Comparison of ENCODE assay signal across 16 cellular contexts in the genomic region with DNA sequence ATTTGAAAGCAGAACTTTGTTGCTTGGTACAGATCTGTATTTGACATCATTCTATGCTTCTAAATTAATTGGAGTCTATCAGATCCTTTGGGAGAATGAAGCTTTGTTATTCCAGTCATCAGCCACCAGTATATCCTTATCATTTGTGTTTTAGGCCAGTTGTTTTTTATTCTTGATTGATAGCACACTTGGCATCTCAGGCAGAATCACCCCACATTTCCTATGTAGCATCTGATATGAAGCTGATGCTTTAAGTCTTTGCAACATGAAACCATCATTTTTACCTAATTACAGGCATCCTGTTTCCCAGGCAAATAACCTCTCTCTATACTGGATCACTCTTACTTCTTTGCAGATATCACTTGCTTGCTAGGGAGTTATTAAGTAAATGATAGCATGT.
"Had no signal": no experiment of that assay in that cellular context is flagged by ENCODE, and none has a peak within 500 bp of the region (broad histone marks: within the 10 kb centered on the region; RNA-seq: fewer than 3 reads in every experiment).

No MANE protein-coding gene starts in this region.

- DNase-seq: activated CD4-positive, alpha-beta memory T cell treated with anti-CD3 and anti-CD28 coated beads for 36 hours; activated CD4-positive, CD25-positive, alpha-beta regulatory T cell; activated CD4-positive, CD25-positive, alpha-beta regulatory T cell treated with anti-CD3 and anti-CD28 coated beads, Interleukin-2, amount 50 U/mL, for 72 hours; activated CD8-positive, alpha-beta memory T cell treated with anti-CD3 and anti-CD28 coated beads, Interleukin-2, amount 10 ng/mL, durations not matched to agents 7 days and 5 days; activated CD8-positive, alpha-beta memory T cell treated with anti-CD3 and anti-CD28 coated beads, Interleukin-2, amount 50 U/mL, for 4 hours; activated effector memory CD4-positive, alpha-beta T cell treated with anti-CD3 and anti-CD28 coated beads, Interleukin-2, amount 50 U/mL, for 16 hours; activated naive CD8-positive, alpha-beta T cell treated with anti-CD3 and anti-CD28 coated beads, Interleukin-2, amount 50 U/mL, for 24 hours; activated T-cell treated with anti-CD3 and anti-CD28 coated beads, Interleukin-2, amount 50 U/mL, for 1 hour; activated T-cell treated with anti-CD3 and anti-CD28 coated beads, Interleukin-2, amount 50 U/mL, for 48 hours; aorta; effector CD8-positive, alpha-beta T cell; esophagus squamous epithelium; foreskin melanocyte; heart right ventricle had no signal

- FAIRE-seq: endometrium, endothelial cell of umbilical vein had no signal
